Comparison of ENCODE assay signal across 12 cellular contexts in genomic region chr4:155208258-155209054, GRCh38. TPM values are rescaled to one million over a fixed set of nuclear protein-coding genes. Genes with fewer than 3 reads are reported as not detected.
DNase-seq lines count a peak whose midpoint lies in the region; TF ChIP-seq lines count a peak whose summit lies in the region.
"Had no signal": no experiment of that assay in that cellular context is flagged by ENCODE, and none has a peak within 500 bp of the region (broad histone marks: within the 10 kb centered on the region; RNA-seq: fewer than 3 reads in every experiment).

TSS of gene NPY2R (plus strand) at chr4:155208636. CDS start at chr4:155213940, 5,304 bp downstream.

- peak within 1 kb of the TSS; percentile 38 for H3K4me3 ChIP-seq in SK-N-MC
- peak within 1 kb of the TSS; percentile 48 for H3K4me3 ChIP-seq in left ventricle myocardium inferior

- no peaks in the 10 kb centered on the region for H3K9me3 ChIP-seq in SK-N-MC (ENCODE audit: low read depth, low read length)
- no peaks in the 10 kb centered on the region for H3K9me3 ChIP-seq in left ventricle myocardium inferior (replicated peaks)

- H3K27ac ChIP-seq in SK-N-MC: no peak within 1 kb of the TSS
- no peak within 1 kb of the TSS for H3K27ac ChIP-seq in left ventricle myocardium inferior (replicated peaks)
- H3K27ac ChIP-seq: HL-60 had no signal

- H3K36me3 ChIP-seq in SK-N-MC (ENCODE audit: insufficient read depth, low read length) (no peaks in the 10 kb centered on the region), left ventricle myocardium inferior (no peaks in the 10 kb centered on the region)

- H3K27me3 Mint-ChIP-seq in osteocyte (ENCODE audit: unreplicated experiment): peaks cover 76% of the 10 kb centered on the region

- H3K36me3 Mint-ChIP-seq in osteocyte (ENCODE audit: unreplicated experiment): no peaks in the 10 kb centered on the region
- H3K36me3 Mint-ChIP-seq: CD4-positive, CD25-positive, alpha-beta regulatory T cell had no signal

- DNase-seq in AG20443 (ENCODE audit: low spot score): peak; percentile 13
- DNase-seq in SK-N-MC (ENCODE audit: low read depth, low spot score): no peak
- no peak for DNase-seq in left ventricle myocardium inferior
- DNase-seq in osteocyte (ENCODE audit: extremely low spot score, unreplicated experiment): peak; percentile 84
- no peak for DNase-seq in NCI-H2196 (lab: John Stamatoyannopoulos, UW; ENCODE audit: unreplicated experiment)
- DNase-seq in dermis blood vessel endothelial cell: no peak
- DNase-seq in GM19240 (ENCODE audit: insufficient read length, low spot score): no peak
- no peak for DNase-seq in NCI-H1694 (lab: John Stamatoyannopoulos, UW)
- DNase-seq: CD4-positive, CD25-positive, alpha-beta regulatory T cell had no signal

- H3K4me1 ChIP-seq in left ventricle myocardium inferior: peaks cover 15% of the 10 kb centered on the region

- H3K4me1 Mint-ChIP-seq in osteocyte (ENCODE audit: unreplicated experiment): peaks cover 12% of the 10 kb centered on the region
- H3K4me1 Mint-ChIP-seq: CD4-positive, CD25-positive, alpha-beta regulatory T cell had no signal

- peaks cover 82% of the 10 kb centered on the region for H3K27me3 ChIP-seq in left ventricle myocardium inferior (ENCODE audit: low read depth)

- TF ChIP-seq CTCF in left ventricle myocardium inferior (IDR thresholded peaks at IDR 0.05; ENCODE audit: borderline replicate concordance): no peak
- no peak for TF ChIP-seq CTCF in osteocyte (IDR thresholded peaks at IDR 0.05)

- no peak within 1 kb of the TSS for H3K27ac Mint-ChIP-seq in osteocyte (ENCODE audit: unreplicated experiment)
- H3K27ac Mint-ChIP-seq: CD4-positive, CD25-positive, alpha-beta regulatory T cell; T-helper 1 cell treated with Interleukin-12 subunit alpha and Interleukin-12 subunit beta and Interleukin-4 antibody, amounts not matched to agents 30 μg/mL and 1 μg/mL, for 36 hours had no signal

- H3K4me3 Mint-ChIP-seq in osteocyte (ENCODE audit: unreplicated experiment): peak within 1 kb of the TSS; percentile 23
- H3K4me3 Mint-ChIP-seq: CD4-positive, CD25-positive, alpha-beta regulatory T cell; T-helper 1 cell treated with Interleukin-12 subunit alpha and Interleukin-12 subunit beta and Interleukin-4 antibody, amounts not matched to agents 30 μg/mL and 1 μg/mL, for 36 hours had no signal

- no peaks in the 10 kb centered on the region for H3K9me3 Mint-ChIP-seq in osteocyte (ENCODE audit: unreplicated experiment)
- H3K9me3 Mint-ChIP-seq: T-helper 1 cell treated with Interleukin-12 subunit alpha and Interleukin-12 subunit beta and Interleukin-4 antibody, amounts not matched to agents 30 μg/mL and 1 μg/mL, for 36 hours had no signal

- H3K9ac ChIP-seq in SK-N-MC (ENCODE audit: insufficient read length): no peak within 1 kb of the TSS

- intact Hi-C loops in left ventricle myocardium inferior (cut with micrococcal nuclease): no loop called here

RNA-seq across cellular contexts. Expression of gene NPY2R, which starts in this region (rescaled TPM):
- total RNA-seq in left ventricle myocardium inferior (not detected), osteocyte (not detected in 2 replicates), dermis blood vessel endothelial cell (not detected in 2 replicates)
- total RNA-seq: CD4-positive, CD25-positive, alpha-beta regulatory T cell; lung microvascular endothelial cell had no signal

Comparison
In these comparisons a context has a peak if more than half of its experiments do, and no peak if none do; other contexts are left out.
1. Peak in DNase-seq in osteocyte; RNA of the gene not detected or under 1 TPM.